In genomic region chr11:4090258-4090657, GRCh38 we compare ENCODE assay signal across 20 cellular contexts. TPM values are rescaled to one million over a fixed set of nuclear protein-coding genes. Genes with fewer than 3 reads are reported as not detected.
DNase-seq lines count a peak whose midpoint lies in the region; ATAC-seq and TF ChIP-seq lines count a peak whose summit lies in the region.
"Had no signal": no experiment of that assay in that cellular context is flagged by ENCODE, and none has a peak within 500 bp of the region (broad histone marks: within the 10 kb centered on the region; RNA-seq: fewer than 3 reads in every experiment).

No MANE protein-coding gene starts in this region.

- intact Hi-C loops in PC-9 (cut with micrococcal nuclease; ENCODE audit: unreplicated experiment): no loop called here

- H4K20me1 ChIP-seq in smooth muscle cell (ENCODE audit: low read depth) (no peaks in the 10 kb centered on the region), PC-9 (ENCODE audit: insufficient read depth) (no peaks in the 10 kb centered on the region)

- H3F3A ChIP-seq in smooth muscle cell (ENCODE audit: low read depth): no peaks in the 10 kb centered on the region
- H3F3A ChIP-seq in PC-9 (ENCODE audit: insufficient read depth, low read depth): no peaks in the 10 kb centered on the region

- no peak for ATAC-seq in stimulated activated naive CD8-positive, alpha-beta T cell treated with anti-CD3 and anti-CD28 coated beads, Interleukin-15, amount 100 ng/mL, for 72 hours
- peak; percentile 67 for ATAC-seq in central memory CD8-positive, alpha-beta T cell (replicated peaks; ENCODE audit: extremely low read depth, poor library complexity, severe bottlenecking)
- ATAC-seq: heart right ventricle had no signal

- peak overlapping the region; percentile 31 for H3K27ac Mint-ChIP-seq in stimulated activated naive CD8-positive, alpha-beta T cell treated with anti-CD3 and anti-CD28 coated beads, Interleukin-15, Interleukin-2, amounts not matched to agents 100 ng/mL and 50 ng/mL, for 24 hours
- peak overlapping the region in 1 of 2 donors; percentile 85 for H3K27ac Mint-ChIP-seq in stimulated activated naive CD8-positive, alpha-beta T cell treated with anti-CD3 and anti-CD28 coated beads, Interleukin-15, amount 100 ng/mL, for 72 hours
- peak overlapping the region; percentile 91 for H3K27ac Mint-ChIP-seq in activated T-cell treated with anti-CD3 and anti-CD28 coated beads, Interleukin-2, amount 50 U/mL, for 24 hours
- peak overlapping the region; percentile 82 for H3K27ac Mint-ChIP-seq in central memory CD8-positive, alpha-beta T cell (ENCODE audit: low read depth)
- H3K27ac Mint-ChIP-seq: HFFc6 had no signal

- H3K27me3 ChIP-seq in smooth muscle cell (ENCODE audit: low read depth) (no peaks in the 10 kb centered on the region), PC-9 (ENCODE audit: insufficient read depth, low read depth) (no peaks in the 10 kb centered on the region)
- H3K27me3 ChIP-seq: brain microvascular endothelial cell, dorsolateral prefrontal cortex, heart right ventricle, MG63 had no signal

- peaks cover 41% of the 10 kb centered on the region for H3K36me3 Mint-ChIP-seq in stimulated activated naive CD8-positive, alpha-beta T cell treated with anti-CD3 and anti-CD28 coated beads, Interleukin-15, Interleukin-2, amounts not matched to agents 100 ng/mL and 50 ng/mL, for 24 hours (ENCODE audit: low read depth)
- peaks cover 80% of the 10 kb centered on the region for H3K36me3 Mint-ChIP-seq in activated T-cell treated with anti-CD3 and anti-CD28 coated beads, Interleukin-2, amount 50 U/mL, for 24 hours (ENCODE audit: low read depth)
- peaks cover 48% of the 10 kb centered on the region for H3K36me3 Mint-ChIP-seq in central memory CD8-positive, alpha-beta T cell (ENCODE audit: insufficient read depth)

- no peaks in the 10 kb centered on the region for H3K9me3 Mint-ChIP-seq in stimulated activated naive CD8-positive, alpha-beta T cell treated with anti-CD3 and anti-CD28 coated beads, Interleukin-15, Interleukin-2, amounts not matched to agents 100 ng/mL and 50 ng/mL, for 24 hours
- H3K9me3 Mint-ChIP-seq in stimulated activated naive CD8-positive, alpha-beta T cell treated with anti-CD3 and anti-CD28 coated beads, Interleukin-15, amount 100 ng/mL, for 72 hours: no peaks in the 10 kb centered on the region
- H3K9me3 Mint-ChIP-seq in activated T-cell treated with anti-CD3 and anti-CD28 coated beads, Interleukin-2, amount 50 U/mL, for 24 hours: no peaks in the 10 kb centered on the region
- H3K9me3 Mint-ChIP-seq in central memory CD8-positive, alpha-beta T cell: no peaks in the 10 kb centered on the region
- H3K9me3 Mint-ChIP-seq: HFFc6 had no signal

- POLR2A ChIA-PET in PC-9 (lab: Charles Lee; ENCODE audit: unreplicated experiment): no interaction called here

- H3K4me1 ChIP-seq in smooth muscle cell (ENCODE audit: low read depth): no peaks in the 10 kb centered on the region
- H3K4me1 ChIP-seq in PC-9 (replicated peaks; ENCODE audit: insufficient read depth): no peaks in the 10 kb centered on the region

- no peak overlapping the region for H3K4me3 Mint-ChIP-seq in stimulated activated naive CD8-positive, alpha-beta T cell treated with anti-CD3 and anti-CD28 coated beads, Interleukin-15, Interleukin-2, amounts not matched to agents 100 ng/mL and 50 ng/mL, for 24 hours
- H3K4me3 Mint-ChIP-seq in stimulated activated naive CD8-positive, alpha-beta T cell treated with anti-CD3 and anti-CD28 coated beads, Interleukin-15, amount 100 ng/mL, for 72 hours: no peak overlapping the region
- H3K4me3 Mint-ChIP-seq in activated T-cell treated with anti-CD3 and anti-CD28 coated beads, Interleukin-2, amount 50 U/mL, for 24 hours: no peak overlapping the region
- H3K4me3 Mint-ChIP-seq in central memory CD8-positive, alpha-beta T cell: peak overlapping the region; percentile 64
- H3K4me3 Mint-ChIP-seq: HFFc6 had no signal

- CTCF ChIA-PET in PC-9 (lab: Charles Lee): no interaction called here

- no peak overlapping the region for H3K4me2 ChIP-seq in smooth muscle cell
- no peak overlapping the region for H3K4me2 ChIP-seq in PC-9

- no peak overlapping the region for H3K4me3 ChIP-seq in smooth muscle cell
- no peak overlapping the region for H3K4me3 ChIP-seq in PC-9
- H3K4me3 ChIP-seq: dorsolateral prefrontal cortex, heart right ventricle, MG63 had no signal

- 96% methylated on average over 2 of the region's 2 CpGs for WGBS in smooth muscle cell (ENCODE audit: low lambda C conversion rate)

- no TSS peak for BruUV-seq in PC-9 (replicated peaks; lab: Mats Ljungman, UMichigan)

- TF ChIP-seq CTCF in smooth muscle cell (IDR thresholded peaks at IDR 0.05; ENCODE audit: borderline replicate concordance, insufficient read depth, poor library complexity, severe bottlenecking) (no peak), PC-9 (conservative IDR thresholded peaks at IDR 0.05) (no peak)

- DNase-seq in stimulated activated naive CD8-positive, alpha-beta T cell treated with anti-CD3 and anti-CD28 coated beads, Interleukin-15, amount 100 ng/mL, for 72 hours: no peak
- no peak for DNase-seq in activated T-cell treated with anti-CD3 and anti-CD28 coated beads, Interleukin-2, amount 50 U/mL, for 24 hours
- peak in 1 of 2 donors; percentile 37 for DNase-seq in central memory CD8-positive, alpha-beta T cell (ENCODE audit: low spot score in 2 of 2)
- no peak for DNase-seq in COLO829 (ENCODE audit: low spot score)
- DNase-seq in SKM-1 treated with dmso at 0.1 percent for 144 hours (lab: John Stamatoyannopoulos, UW; ENCODE audit: unreplicated experiment): no peak
- DNase-seq in smooth muscle cell (lab: John Stamatoyannopoulos, UW; ENCODE audit: unreplicated experiment): no peak
- no peak for DNase-seq in PC-9
- DNase-seq: brain microvascular endothelial cell; dorsolateral prefrontal cortex; heart right ventricle; HFFc6; islet precursor cell; mesendoderm; MG63; NCI-H2029; NCI-H524 treated with DMSO at 0.1 percent for 48 hours; SIG-M5; stimulated activated CD4-positive, alpha-beta T cell treated with anti-CD3 and anti-CD28 coated beads, Interleukin-15, amount 100 ng/mL, for 24 hours; WERI-Rb-1 had no signal

- no peak overlapping the region for H3K9ac ChIP-seq in smooth muscle cell (ENCODE audit: low read depth)

- peaks cover 57% of the 10 kb centered on the region for H3K4me1 Mint-ChIP-seq in stimulated activated naive CD8-positive, alpha-beta T cell treated with anti-CD3 and anti-CD28 coated beads, Interleukin-15, Interleukin-2, amounts not matched to agents 100 ng/mL and 50 ng/mL, for 24 hours (ENCODE audit: low read depth)
- H3K4me1 Mint-ChIP-seq in stimulated activated naive CD8-positive, alpha-beta T cell treated with anti-CD3 and anti-CD28 coated beads, Interleukin-15, amount 100 ng/mL, for 72 hours: peaks cover 71% of the 10 kb centered on the region
- peaks cover 74% of the 10 kb centered on the region for H3K4me1 Mint-ChIP-seq in activated T-cell treated with anti-CD3 and anti-CD28 coated beads, Interleukin-2, amount 50 U/mL, for 24 hours (ENCODE audit: low read depth)
- H3K4me1 Mint-ChIP-seq in central memory CD8-positive, alpha-beta T cell: peaks cover 63% of the 10 kb centered on the region

- H3K79me2 ChIP-seq in smooth muscle cell (ENCODE audit: low read depth) (no peaks in the 10 kb centered on the region), PC-9 (ENCODE audit: low read depth) (peaks cover 3% of the 10 kb centered on the region)

- H3K27me3 Mint-ChIP-seq in stimulated activated naive CD8-positive, alpha-beta T cell treated with anti-CD3 and anti-CD28 coated beads, Interleukin-15, Interleukin-2, amounts not matched to agents 100 ng/mL and 50 ng/mL, for 24 hours: no peaks in the 10 kb centered on the region
- no peaks in the 10 kb centered on the region for H3K27me3 Mint-ChIP-seq in stimulated activated naive CD8-positive, alpha-beta T cell treated with anti-CD3 and anti-CD28 coated beads, Interleukin-15, amount 100 ng/mL, for 72 hours
- no peaks in the 10 kb centered on the region for H3K27me3 Mint-ChIP-seq in activated T-cell treated with anti-CD3 and anti-CD28 coated beads, Interleukin-2, amount 50 U/mL, for 24 hours
- H3K27me3 Mint-ChIP-seq in central memory CD8-positive, alpha-beta T cell: no peaks in the 10 kb centered on the region

- H3K9me2 ChIP-seq in PC-9 (ENCODE audit: insufficient read depth): no peaks in the 10 kb centered on the region

- H3K36me3 ChIP-seq in smooth muscle cell (ENCODE audit: low read depth): no peaks in the 10 kb centered on the region
- H3K36me3 ChIP-seq in PC-9 (ENCODE audit: low read depth): no peaks in the 10 kb centered on the region
- H3K36me3 ChIP-seq: brain microvascular endothelial cell, MG63 had no signal

- H3K27ac ChIP-seq in smooth muscle cell (ENCODE audit: low read depth): no peak overlapping the region
- no peak overlapping the region for H3K27ac ChIP-seq in PC-9
- H3K27ac ChIP-seq: brain microvascular endothelial cell, dorsolateral prefrontal cortex, WERI-Rb-1 had no signal

- no peaks in the 10 kb centered on the region for H3K9me3 ChIP-seq in smooth muscle cell (replicated peaks; ENCODE audit: low read depth)
- H3K9me3 ChIP-seq in PC-9 (ENCODE audit: insufficient read depth, low read depth): no peaks in the 10 kb centered on the region
- H3K9me3 ChIP-seq: heart right ventricle, MG63 had no signal

- no peak overlapping the region for H2AFZ ChIP-seq in smooth muscle cell (ENCODE audit: low read depth)
- no peak overlapping the region for H2AFZ ChIP-seq in PC-9

RNA-seq across cellular contexts. Expression of gene RRM1, which starts 4.3 kb away (rescaled TPM):
- total RNA-seq in smooth muscle cell (76.1 and 90.5 TPM in 2 replicates), PC-9 (2021) (57.7 and 68.1 TPM in 2 replicates)
- polyA plus RNA-seq in smooth muscle cell: 29.5 and 36.4 TPM in 2 replicates
